Comparison of ENCODE assay signal across 12 cellular contexts in genomic region chr5:154286557-154286956, GRCh38.
DNase-seq lines count a peak whose midpoint lies in the region; ATAC-seq, FAIRE-seq and TF ChIP-seq lines count a peak whose summit lies in the region.
"Had no signal": no experiment of that assay in that cellular context is flagged by ENCODE, and none has a peak within 500 bp of the region (broad histone marks: within the 10 kb centered on the region; RNA-seq: fewer than 3 reads in every experiment).

No MANE protein-coding gene starts in this region.

- H3K4me1 ChIP-seq in iPS-20b (ENCODE audit: insufficient read depth, low read length) (peaks cover 24% of the 10 kb centered on the region), neuronal stem cell (ENCODE audit: control insufficient read depth in 2 of 2, insufficient read depth in 1 of 2, low read depth in 1 of 2, low read length in 2 of 2) (peaks cover 20 to 22% of the 10 kb centered on the region in 2 donors)

- H3K9me3 ChIP-seq in iPS-20b (ENCODE audit: insufficient read depth, low read depth, low read length) = no peaks in the 10 kb centered on the region
- H3K9me3 ChIP-seq in neuronal stem cell (replicated peaks in 1 of 2; ENCODE audit: control insufficient read depth in 2 of 2, insufficient read depth in 1 of 2, low read depth in 1 of 2, low read length in 2 of 2) = no peaks in the 10 kb centered on the region

- intact Hi-C loops in left cardiac atrium (cut with DNase I) (no loop called here), Right ventricle myocardium superior (cut with DNase I) (no loop called here)

- H3K36me3 ChIP-seq in iPS-20b (ENCODE audit: insufficient read depth, low read depth, low read length) (no peaks in the 10 kb centered on the region), neuronal stem cell (replicated peaks in 1 of 2; ENCODE audit: control insufficient read depth in 2 of 2, insufficient read depth in 2 of 2, low read length in 2 of 2) (no peaks in the 10 kb centered on the region)

- H3K79me1 ChIP-seq in neuronal stem cell (ENCODE audit: low read depth, low read length) = no peaks in the 10 kb centered on the region

- no peak overlapping the region for H2AK5ac ChIP-seq in neuronal stem cell (ENCODE audit: low read depth, low read length)

- H2BK15ac ChIP-seq in neuronal stem cell (ENCODE audit: low read length) = no peak overlapping the region

- no peak overlapping the region for H2BK12ac ChIP-seq in neuronal stem cell (ENCODE audit: low read length)

- H3K9ac ChIP-seq in iPS-20b (ENCODE audit: low read depth, low read length) (0 out of 2 replicates have a peak overlapping the region, but pooled peaks have one; percentile 2), neuronal stem cell (ENCODE audit: low read depth, low read length, poor library complexity) (no peak overlapping the region)

- ATAC-seq in left cardiac atrium (peak in 1 of 2 donors; percentile 63), Right ventricle myocardium superior (ENCODE audit: poor library complexity) (no peak)

- no peak overlapping the region for H4K91ac ChIP-seq in neuronal stem cell (ENCODE audit: low read depth, low read length, poor library complexity)

- no peak overlapping the region for H3K4me2 ChIP-seq in neuronal stem cell (ENCODE audit: insufficient read depth, low read length, poor library complexity, severe bottlenecking)

- WGBS in neuronal stem cell (ENCODE audit: extremely low coverage in 2 of 2, insufficient read length in 2 of 2, insufficient replicate concordance in 1 of 2), 2 donors = no CpG with 5 or more reads among the region's 3 CpGs

- H3K23ac ChIP-seq in neuronal stem cell (ENCODE audit: low read depth, low read length, poor library complexity) = no peak overlapping the region

- no peak overlapping the region for H3K18ac ChIP-seq in neuronal stem cell (ENCODE audit: low read length)

- H3K4ac ChIP-seq in neuronal stem cell (ENCODE audit: low read length) = no peak overlapping the region

- H3K4me3 ChIP-seq in iPS-20b (ENCODE audit: low read length) = no peak overlapping the region
- H3K4me3 ChIP-seq in neuronal stem cell (ENCODE audit: low read length in 2 of 2) = no peak overlapping the region

- no peak overlapping the region for H2BK5ac ChIP-seq in neuronal stem cell (ENCODE audit: low read length)

- H2BK120ac ChIP-seq in neuronal stem cell (ENCODE audit: low read depth, low read length) = no peak overlapping the region

- TF ChIP-seq POLR2A in H54 (IDR thresholded peaks at IDR 0.05; ENCODE audit: low read depth, low read length) = no peak

- H4K8ac ChIP-seq in neuronal stem cell (ENCODE audit: low read depth, low read length) = no peak overlapping the region

- DNase-seq in left cardiac atrium (peak; percentile 34), Right ventricle myocardium superior (no peak), neuronal stem cell (ENCODE audit: low spot score) (no peak), MV-4-11 (lab: John Stamatoyannopoulos, UW) (no peak), NCI-H1694 treated with DMSO at 0.1 percent for 48 hours (lab: John Stamatoyannopoulos, UW) (no peak), H54 (ENCODE audit: insufficient read length, low spot score) (no peak)
- no peak for DNase-seq in activated CD4-positive, alpha-beta T cell treated with anti-CD3 and anti-CD28 coated beads for 1 hour
- DNase-seq: activated CD4-positive, alpha-beta T cell treated with anti-CD3 and anti-CD28 coated beads for 48 hours; activated T-cell treated with anti-CD3 and anti-CD28 coated beads, Interleukin-2, amount 50 U/mL, for 72 hours; DMS 273 treated with DMSO at 0.1 percent for 48 hours had no signal

- no peak for FAIRE-seq in H54 (lab: Jason Lieb, UNC)

- H2AFZ ChIP-seq in neuronal stem cell (ENCODE audit: low read length) = peak overlapping the region; percentile 14

- H3K27ac ChIP-seq in iPS-20b (ENCODE audit: low read length) = no peak overlapping the region
- H3K27ac ChIP-seq in neuronal stem cell (replicated peaks; ENCODE audit: low read length) = peak overlapping the region; percentile 3
- H3K27ac ChIP-seq: HL-60 had no signal

- H3K27me3 ChIP-seq in iPS-20b (ENCODE audit: insufficient read depth, low read length) (no peaks in the 10 kb centered on the region), neuronal stem cell (ENCODE audit: control insufficient read depth in 3 of 3, insufficient read depth in 3 of 3, low read depth in 1 of 3, low read length in 3 of 3) (no peaks in the 10 kb centered on the region)

- H3K14ac ChIP-seq in neuronal stem cell (ENCODE audit: low read length) = no peak overlapping the region
